In genomic region chr2:203913947-203914346, GRCh38 we compare ENCODE assay signal across 24 cellular contexts. TPM values are rescaled to one million over a fixed set of nuclear protein-coding genes. Genes with fewer than 3 reads are reported as not detected.
DNase-seq lines count a peak whose midpoint lies in the region; ATAC-seq and TF ChIP-seq lines count a peak whose summit lies in the region.
"Had no signal": no experiment of that assay in that cellular context is flagged by ENCODE, and none has a peak within 500 bp of the region (broad histone marks: within the 10 kb centered on the region; RNA-seq: fewer than 3 reads in every experiment).

No MANE protein-coding gene starts in this region.

- no peak for TF ChIP-seq CTCF in osteoblast (IDR thresholded peaks at IDR 0.05; ENCODE audit: extremely low read depth, low read depth, low read length)
- no peak for TF ChIP-seq CTCF in coronary artery (IDR thresholded peaks at IDR 0.05)

- no peak overlapping the region for H3K4me3 ChIP-seq in H7 (ENCODE audit: insufficient read depth, low read depth, low read length)
- peak overlapping the region; percentile 60 for H3K4me3 ChIP-seq in osteoblast (ENCODE audit: insufficient read depth, low read length)
- H3K4me3 ChIP-seq in coronary artery: no peak overlapping the region
- H3K4me3 ChIP-seq: esophagus squamous epithelium, Peyer's patch, SJSA1, tibial nerve had no signal

- peak overlapping the region; percentile 86 for H3K4me2 ChIP-seq in osteoblast (ENCODE audit: insufficient read depth, low read length)

- H3K27me3 ChIP-seq in H7 (ENCODE audit: control insufficient read depth, insufficient read depth, low read length): no peaks in the 10 kb centered on the region
- no peaks in the 10 kb centered on the region for H3K27me3 ChIP-seq in osteoblast (ENCODE audit: insufficient read depth, low read length)
- H3K27me3 ChIP-seq: esophagus squamous epithelium, Peyer's patch, SJSA1, tibial nerve had no signal

- no peaks in the 10 kb centered on the region for H3K9me3 ChIP-seq in osteoblast (ENCODE audit: low read depth, low read length)
- H3K9me3 ChIP-seq: esophagus squamous epithelium, Peyer's patch, SJSA1, tibial nerve had no signal

- H4K20me1 ChIP-seq in osteoblast (ENCODE audit: insufficient read depth, low read length): no peaks in the 10 kb centered on the region

- CTCF ChIA-PET in activated CD4-positive, alpha-beta memory T cell treated with anti-CD3 and anti-CD28 coated beads, Interleukin-2, amount 10 ng/mL, durations not matched to agents 7 days and 5 days (lab: Charles Lee): interaction anchor here (1.2 to 1.5 kb wide), 3 partner anchors 15 to 99 kb away, joined by 3 to 9 read pairs (median 5); no protein-coding TSS in a partner anchor

- no peaks in the 10 kb centered on the region for H3K79me2 ChIP-seq in osteoblast (ENCODE audit: insufficient read depth, low read length)

- H3K27ac ChIP-seq in osteoblast (ENCODE audit: low read depth, low read length) (no peak overlapping the region), coronary artery (no peak overlapping the region)
- H3K27ac ChIP-seq: esophagus squamous epithelium, Peyer's patch, SJSA1, tibial nerve had no signal

- peak overlapping the region; percentile 29 for H3K4me3 Mint-ChIP-seq in activated CD4-positive, alpha-beta memory T cell treated with anti-CD3 and anti-CD28 coated beads, Interleukin-2, amount 10 ng/mL, durations not matched to agents 7 days and 5 days
- H3K4me3 Mint-ChIP-seq: activated B cell treated with CpG ODN at 0.5 μM for 24 hours; activated naive CD8-positive, alpha-beta T cell treated with anti-CD3 and anti-CD28 coated beads for 36 hours; nephron progenitor cell had no signal

- ATAC-seq in HG03139 (IDR thresholded peaks at IDR 0.05; ENCODE audit: unreplicated experiment): no peak
- ATAC-seq: stimulated activated naive CD8-positive, alpha-beta T cell treated with anti-CD3 and anti-CD28 coated beads, Interleukin-15, Interleukin-2, amounts not matched to agents 100 U/mL and 50 U/mL, for 24 hours had no signal

- peaks cover 3% of the 10 kb centered on the region for H3K27me3 Mint-ChIP-seq in activated CD4-positive, alpha-beta memory T cell treated with anti-CD3 and anti-CD28 coated beads, Interleukin-2, amount 10 ng/mL, durations not matched to agents 7 days and 5 days

- H2AFZ ChIP-seq in osteoblast (ENCODE audit: low read length): peak overlapping the region; percentile 80

- peaks cover 26% of the 10 kb centered on the region for H3K4me1 ChIP-seq in osteoblast (ENCODE audit: insufficient read depth, low read length)

- peak; percentile 52 for DNase-seq in H7
- DNase-seq in NCI-H2227 treated with DMSO at 0.1 percent for 48 hours (lab: John Stamatoyannopoulos, UW): peak; percentile 29
- no peak for DNase-seq in activated CD4-positive, alpha-beta memory T cell treated with anti-CD3 and anti-CD28 coated beads, Interleukin-2, amount 10 ng/mL, durations not matched to agents 7 days and 5 days
- DNase-seq in osteoblast (ENCODE audit: insufficient read length, low spot score, missing footprints): peak; percentile 76
- no peak for DNase-seq in ecto neural progenitor cell (ENCODE audit: low spot score)
- no peak for DNase-seq in coronary artery (ENCODE audit: low spot score)
- DNase-seq: activated B cell treated with CpG ODN at 0.5 μM for 24 hours; activated CD8-positive, alpha-beta memory T cell treated with anti-CD3 and anti-CD28 coated beads for 24 hours; activated naive CD8-positive, alpha-beta T cell treated with anti-CD3 and anti-CD28 coated beads for 36 hours; activated T-cell treated with anti-CD3 and anti-CD28 coated beads, Interleukin-2, amount 50 U/mL, for 48 hours; effector memory CD8-positive, alpha-beta T cell; esophagus squamous epithelium; midbrain; NCI-H1436; NCI-H82; nephron progenitor cell; Peyer's patch; small intestine; stimulated activated naive CD8-positive, alpha-beta T cell treated with anti-CD3 and anti-CD28 coated beads, Interleukin-15, Interleukin-2, amounts not matched to agents 100 U/mL and 50 U/mL, for 24 hours had no signal

- H3K36me3 ChIP-seq in H7 (replicated peaks; ENCODE audit: control insufficient read depth, insufficient read depth, low read length): no peaks in the 10 kb centered on the region
- H3K36me3 ChIP-seq in osteoblast (ENCODE audit: insufficient read depth, low read length): no peaks in the 10 kb centered on the region
- H3K36me3 ChIP-seq: esophagus squamous epithelium, Peyer's patch, SJSA1, tibial nerve had no signal

- POLR2A ChIA-PET in activated CD4-positive, alpha-beta memory T cell treated with anti-CD3 and anti-CD28 coated beads, Interleukin-2, amount 10 ng/mL, durations not matched to agents 7 days and 5 days (lab: Charles Lee): interaction anchor here (0.8 to 1.9 kb wide), 4 partner anchors 21 to 41 kb away, joined by 3 to 7 read pairs (median 4); no protein-coding TSS in a partner anchor

- H3K36me3 Mint-ChIP-seq in activated CD4-positive, alpha-beta memory T cell treated with anti-CD3 and anti-CD28 coated beads, Interleukin-2, amount 10 ng/mL, durations not matched to agents 7 days and 5 days (ENCODE audit: low read depth): no peaks in the 10 kb centered on the region
- H3K36me3 Mint-ChIP-seq: activated naive CD8-positive, alpha-beta T cell treated with anti-CD3 and anti-CD28 coated beads for 36 hours had no signal

- no peaks in the 10 kb centered on the region for H3K9me3 Mint-ChIP-seq in activated CD4-positive, alpha-beta memory T cell treated with anti-CD3 and anti-CD28 coated beads, Interleukin-2, amount 10 ng/mL, durations not matched to agents 7 days and 5 days
- H3K9me3 Mint-ChIP-seq: activated B cell treated with CpG ODN at 0.5 μM for 24 hours; activated naive CD8-positive, alpha-beta T cell treated with anti-CD3 and anti-CD28 coated beads for 36 hours; effector memory CD8-positive, alpha-beta T cell; nephron progenitor cell had no signal

- H3K4me1 Mint-ChIP-seq in activated CD4-positive, alpha-beta memory T cell treated with anti-CD3 and anti-CD28 coated beads, Interleukin-2, amount 10 ng/mL, durations not matched to agents 7 days and 5 days: peaks cover 47% of the 10 kb centered on the region

- H3K27ac Mint-ChIP-seq in activated CD4-positive, alpha-beta memory T cell treated with anti-CD3 and anti-CD28 coated beads, Interleukin-2, amount 10 ng/mL, durations not matched to agents 7 days and 5 days: no peak overlapping the region
- H3K27ac Mint-ChIP-seq: activated B cell treated with CpG ODN at 0.5 μM for 24 hours; activated naive CD8-positive, alpha-beta T cell treated with anti-CD3 and anti-CD28 coated beads for 36 hours; nephron progenitor cell had no signal

RNA-seq across cellular contexts. Expression of gene ICOS, which starts 22.6 kb away (rescaled TPM):
- total RNA-seq in H7 (2014; rRNA removed; shearing (Covaris generic)): not detected in 2 replicates
- total RNA-seq in activated CD4-positive, alpha-beta memory T cell treated with anti-CD3 and anti-CD28 coated beads, Interleukin-2, amount 10 ng/mL, durations not matched to agents 7 days and 5 days: 10 to 100 TPM; 61.8 to 63.0 TPM
- not detected in 2 replicates for total RNA-seq in osteoblast
- total RNA-seq: activated B cell treated with CpG ODN at 0.5 μM for 24 hours, cerebellum, pulmonary artery endothelial cell, SJSA1 had no signal

RNA-seq across cellular contexts. Expression of gene CTLA4, which starts 46.4 kb away (rescaled TPM):
- not detected in 2 replicates for total RNA-seq in H7 (2014; rRNA removed; shearing (Covaris generic))
- 100 to 1,000 TPM in 1 of 2 experiments, 10 to 100 TPM in 1; 98.1 to 101 TPM for total RNA-seq in activated CD4-positive, alpha-beta memory T cell treated with anti-CD3 and anti-CD28 coated beads, Interleukin-2, amount 10 ng/mL, durations not matched to agents 7 days and 5 days
- total RNA-seq in osteoblast: under 0.01 TPM in 1 of 2 replicates, not detected in the other
- total RNA-seq: cerebellum, pulmonary artery endothelial cell, SJSA1, tibial nerve had no signal

Comparison
In these comparisons a context has a peak if more than half of its experiments do, and no peak if none do; other contexts are left out.
1. DNase-seq: peak in H7 (single experiment), NCI-H2227 treated with DMSO at 0.1 percent for 48 hours (single experiment) and osteoblast (single experiment); none in activated CD4-positive, alpha-beta memory T cell treated with anti-CD3 and anti-CD28 coated beads, Interleukin-2, amount 10 ng/mL, durations not matched to agents 7 days and 5 days (single experiment), ecto neural progenitor cell (single experiment) and coronary artery (single experiment).
2. RNA of gene ICOS, which starts 22.6 kb away (total RNA-seq): 61.8 to 63.0 TPM in activated CD4-positive, alpha-beta memory T cell treated with anti-CD3 and anti-CD28 coated beads, Interleukin-2, amount 10 ng/mL, durations not matched to agents 7 days and 5 days; not detected in H7 and not detected in osteoblast; every median in the first group is over 10 times any median in the second.
3. RNA of gene CTLA4, which starts 46.4 kb away (total RNA-seq): 98.1 to 101 TPM in activated CD4-positive, alpha-beta memory T cell treated with anti-CD3 and anti-CD28 coated beads, Interleukin-2, amount 10 ng/mL, durations not matched to agents 7 days and 5 days; not detected in H7 and under 0.01 TPM in osteoblast; every median in the first group is over 10 times any median in the second.